25 cellular contexts compared by ENCODE assay signal in the genomic region with DNA sequence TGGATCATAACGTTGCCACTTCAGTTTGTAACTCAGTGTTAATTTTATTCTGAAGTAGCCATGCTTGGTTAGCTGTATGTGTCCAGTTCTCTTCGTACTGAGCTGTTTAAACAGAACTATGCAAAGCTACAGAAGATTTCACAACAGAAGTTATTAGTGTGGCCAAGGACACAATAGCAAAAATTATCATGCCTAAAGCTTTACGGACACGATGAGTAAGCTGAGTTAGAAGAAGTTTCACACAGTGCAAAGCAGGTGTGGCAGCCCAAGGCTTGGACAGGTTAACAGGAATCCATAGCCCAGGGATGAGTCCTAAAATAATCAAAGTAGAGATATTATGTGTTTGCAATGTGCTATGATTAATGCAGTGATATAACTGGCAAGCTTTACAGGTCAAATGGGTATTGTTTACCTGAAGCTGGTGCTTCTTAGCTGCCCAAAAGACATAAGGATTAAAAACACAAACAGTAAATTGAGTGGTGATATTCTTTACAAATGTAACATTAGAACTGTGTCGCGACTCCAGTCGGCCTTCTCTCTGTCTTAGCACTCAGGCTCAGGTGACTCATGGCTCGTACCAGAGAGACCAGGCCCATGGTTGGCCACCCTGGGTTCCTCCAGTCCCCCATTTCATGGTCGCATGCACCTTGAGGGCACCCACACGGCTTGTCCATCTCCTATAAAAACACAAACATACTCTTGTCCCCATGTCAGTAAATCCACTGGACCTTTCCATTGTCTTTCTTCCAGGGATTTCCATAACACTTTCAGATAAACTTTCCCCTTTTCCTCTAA. TPM values are rescaled to one million over a fixed set of nuclear protein-coding genes. Genes with fewer than 3 reads are reported as not detected.
DNase-seq lines count a peak whose midpoint lies in the region; ATAC-seq and TF ChIP-seq lines count a peak whose summit lies in the region.
"Had no signal": no experiment of that assay in that cellular context is flagged by ENCODE, and none has a peak within 500 bp of the region (broad histone marks: within the 10 kb centered on the region; RNA-seq: fewer than 3 reads in every experiment).

No MANE protein-coding gene starts in this region.

- no peak for ATAC-seq in Right ventricle myocardium inferior
- no peak for ATAC-seq in right cardiac atrium
- ATAC-seq in GM21528 (IDR thresholded peaks at IDR 0.05; ENCODE audit: low FRiP score, unreplicated experiment) = no peak
- ATAC-seq: Panc1 had no signal

- no peaks in the 10 kb centered on the region for H3K9me3 ChIP-seq in right cardiac atrium (ENCODE audit: control insufficient read depth, low read length)
- H3K9me3 ChIP-seq: BLaER1 treated with 17β-estradiol and CSF1 and Interleukin-3, amounts not matched to agents 10 nM and 100 nM; Caco-2 had no signal

- DNase-seq in Right ventricle myocardium inferior (ENCODE audit: missing footprints) (peak; percentile 23), right cardiac atrium (no peak), epithelial cell of esophagus (ENCODE audit: low read depth) (peak; percentile 58), kidney tubule cell (ENCODE audit: low spot score) (peak; percentile 57), NCI-H1694 treated with DMSO at 0.1 percent for 48 hours (lab: John Stamatoyannopoulos, UW) (no peak), NCI-H2081 treated with DMSO at 0.1 percent for 48 hours (lab: John Stamatoyannopoulos, UW) (no peak)
- no peak for DNase-seq in stimulated activated CD4-positive, alpha-beta T cell treated with anti-CD3 and anti-CD28 coated beads, Interleukin-4, amount 100 ng/mL, for 24 hours
- DNase-seq: 8988T; Caco-2; CD4-positive, alpha-beta memory T cell; DMS153; GM23248; H9; HFFc6; NCI-H1417; NCI-H187; NCI-H748 treated with DMSO at 0.1 percent for 48 hours; Right ventricle myocardium superior had no signal

- H3K4me1 ChIP-seq in right cardiac atrium (ENCODE audit: control insufficient read depth, insufficient read depth, low read length) = no peaks in the 10 kb centered on the region
- H3K4me1 ChIP-seq: BLaER1 treated with 17β-estradiol and CSF1 and Interleukin-3, amounts not matched to agents 10 nM and 100 nM; Caco-2 had no signal

- H3K27ac ChIP-seq in right cardiac atrium (ENCODE audit: low read length) = no peak overlapping the region
- H3K27ac ChIP-seq: BLaER1 treated with 17β-estradiol and CSF1 and Interleukin-3, amounts not matched to agents 10 nM and 100 nM; GM23248 had no signal

- TF ChIP-seq CTCF in epithelial cell of esophagus (IDR thresholded peaks at IDR 0.05; ENCODE audit: insufficient read depth, low read depth, low read length, missing control alignments) = no peak

- no peak overlapping the region for H3K4me3 ChIP-seq in right cardiac atrium (ENCODE audit: low read length)
- no peak overlapping the region for H3K4me3 ChIP-seq in epithelial cell of esophagus (ENCODE audit: low read length)
- H3K4me3 ChIP-seq: BLaER1 treated with 17β-estradiol and CSF1 and Interleukin-3, amounts not matched to agents 10 nM and 100 nM; GM23248 had no signal

- 78% methylated on average over 10 of the region's 10 CpGs for WGBS in right cardiac atrium

- no peaks in the 10 kb centered on the region for H3K27me3 ChIP-seq in right cardiac atrium (ENCODE audit: control insufficient read depth, insufficient read depth)
- H3K27me3 ChIP-seq: BLaER1 treated with 17β-estradiol and CSF1 and Interleukin-3, amounts not matched to agents 10 nM and 100 nM had no signal

- intact Hi-C loops in Right ventricle myocardium inferior (cut with DNase I) (no loop called here), right cardiac atrium (cut with DNase I) (no loop called here)

RNA-seq across cellular contexts. Expression of a gene that starts 35.5 kb away (rescaled TPM):
- total RNA-seq in Right ventricle myocardium inferior (250 TPM), right cardiac atrium (100 to 1,000 TPM; 191 to 303 (median 223) TPM)
- polyA plus RNA-seq in right cardiac atrium = 87.9 TPM
- total RNA-seq: G401, M059J, SK-MEL-5 had no signal
- polyA plus RNA-seq: CD4-positive, alpha-beta memory T cell; IgD-negative memory B cell had no signal

Comparison
In these comparisons a context has a peak if more than half of its experiments do, and no peak if none do; other contexts are left out.
1. DNase-seq: peak in Right ventricle myocardium inferior (single experiment), epithelial cell of esophagus (single experiment) and kidney tubule cell (single experiment); none in right cardiac atrium (0 of 3), stimulated activated CD4-positive, alpha-beta T cell treated with anti-CD3 and anti-CD28 coated beads, Interleukin-4, amount 100 ng/mL, for 24 hours (single experiment), NCI-H1694 treated with DMSO at 0.1 percent for 48 hours (single experiment) and NCI-H2081 treated with DMSO at 0.1 percent for 48 hours (single experiment).